ENCODE assay signal across 9 cellular contexts in the genomic region with DNA sequence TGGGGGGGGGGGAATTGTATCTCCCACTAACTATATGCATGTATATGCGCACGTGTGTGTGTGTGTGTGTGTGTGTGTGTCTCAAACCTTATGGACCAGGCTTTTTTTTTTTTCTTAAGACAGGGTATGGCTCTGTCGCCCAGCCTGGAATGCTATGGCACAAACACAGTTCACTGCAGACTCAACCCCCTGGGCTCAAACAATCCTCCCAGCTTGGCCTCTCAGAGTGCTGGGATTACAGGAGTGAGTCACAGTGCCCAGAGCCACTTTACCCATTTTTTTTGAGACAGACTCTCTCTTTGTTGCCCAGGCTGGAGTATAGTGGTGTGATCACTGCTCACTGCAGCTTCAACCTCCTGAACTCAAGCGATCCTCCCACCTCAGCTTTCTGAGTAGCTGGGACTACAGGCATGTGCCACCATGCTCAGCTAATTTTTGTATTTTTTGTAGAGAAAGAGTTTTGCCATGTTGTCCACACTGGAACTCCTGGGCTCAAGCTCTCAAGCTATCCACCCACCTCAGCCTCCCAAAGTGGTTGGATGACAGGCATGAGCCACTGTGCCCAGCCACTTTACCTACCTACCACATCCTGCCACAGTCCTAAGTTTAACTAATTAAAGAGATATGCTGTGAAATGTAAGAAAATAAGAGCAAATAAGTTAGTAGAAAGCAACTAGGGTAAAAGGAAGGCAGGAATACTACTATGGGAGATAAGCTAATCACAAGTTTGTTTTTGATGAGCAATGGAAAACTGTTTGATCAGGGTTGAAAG. TPM values are rescaled to one million over a fixed set of nuclear protein-coding genes. Genes with fewer than 3 reads are reported as not detected.
DNase-seq lines count a peak whose midpoint lies in the region; ATAC-seq, FAIRE-seq and TF ChIP-seq lines count a peak whose summit lies in the region.
"Had no signal": no experiment of that assay in that cellular context is flagged by ENCODE, and none has a peak within 500 bp of the region (broad histone marks: within the 10 kb centered on the region; RNA-seq: fewer than 3 reads in every experiment).

No MANE protein-coding gene starts in this region.

- no TSS peak for BruUV-seq in OCI-LY7 (replicated peaks; lab: Mats Ljungman, UMichigan)

- no peaks in the 10 kb centered on the region; the same call in 1 of the 2 replicates for H4K20me1 ChIP-seq in OCI-LY7 (ENCODE audit: insufficient read depth, low read length)
- H4K20me1 ChIP-seq in osteoblast (ENCODE audit: insufficient read depth, low read length), result peaks cover 38% of the 10 kb centered on the region

- intact Hi-C loops in OCI-LY7 (cut with micrococcal nuclease; ENCODE audit: unreplicated experiment), result loop anchor here (5.0 to 10.0 kb wide), 3 partner anchors 226 to 1041 kb away; a partner anchor contains a TSS

- H3K9me3 ChIP-seq in OCI-LY7 (ENCODE audit: low read length) (0 out of 2 replicates have a peak, but pooled peaks cover 4% of the 10 kb centered on the region), osteoblast (ENCODE audit: low read depth, low read length) (no peaks in the 10 kb centered on the region)
- H3K9me3 ChIP-seq: pancreas had no signal

- DNase-seq in GM04503 (ENCODE audit: low read depth) (peak; percentile 44), OCI-LY7 (ENCODE audit: low spot score) (peak; percentile 29), dermis blood vessel endothelial cell (peak; percentile 57), osteoblast (ENCODE audit: insufficient read length, low spot score, missing footprints) (peak; percentile 83), NCI-H526 treated with DMSO at 0.1 percent for 48 hours (lab: John Stamatoyannopoulos, UW) (no peak), OCI-M2 (lab: John Stamatoyannopoulos, UW; ENCODE audit: unreplicated experiment) (no peak), GM19239 (ENCODE audit: insufficient read length, low spot score) (no peak)

- peaks cover 19% of the 10 kb centered on the region for H3K4me1 ChIP-seq in OCI-LY7 (ENCODE audit: insufficient read depth, low read length, poor library complexity, severe bottlenecking)
- peaks cover 18% of the 10 kb centered on the region for H3K4me1 ChIP-seq in osteoblast (ENCODE audit: insufficient read depth, low read length)

- H2AFZ ChIP-seq in OCI-LY7 (ENCODE audit: low read length), result no peak overlapping the region
- H2AFZ ChIP-seq in osteoblast (ENCODE audit: low read length), result no peak overlapping the region

- CTCF ChIA-PET in OCI-LY7 (lab: Charles Lee; ENCODE audit: unreplicated experiment), result interaction anchor here (0.5 kb wide), 1 partner anchor 17 kb away, joined by 3 read pairs; no protein-coding TSS in a partner anchor

- H3K9me2 ChIP-seq in OCI-LY7 (ENCODE audit: insufficient read depth, low read length), result no peaks in the 10 kb centered on the region

- H3K79me2 ChIP-seq in OCI-LY7 (ENCODE audit: insufficient read depth, low read depth, low read length) (peaks cover 71% of the 10 kb centered on the region), osteoblast (ENCODE audit: insufficient read depth, low read length) (peaks cover 71% of the 10 kb centered on the region)

- no peaks in the 10 kb centered on the region for H3K27me3 ChIP-seq in osteoblast (ENCODE audit: insufficient read depth, low read length)
- H3K27me3 ChIP-seq: pancreas had no signal

- no peak for FAIRE-seq in GM19239 (lab: Jason Lieb, UNC)
- FAIRE-seq: pancreas had no signal

- H3K36me3 ChIP-seq in OCI-LY7 (ENCODE audit: insufficient read depth, low read length) (peaks cover 36% of the 10 kb centered on the region), osteoblast (ENCODE audit: insufficient read depth, low read length) (peaks cover 20% of the 10 kb centered on the region)
- H3K36me3 ChIP-seq: pancreas had no signal

- H3K27ac ChIP-seq in OCI-LY7 (ENCODE audit: low read depth, low read length, poor library complexity, severe bottlenecking) (peak overlapping the region; percentile 89), osteoblast (ENCODE audit: low read depth, low read length) (peak overlapping the region; percentile 45)

- H3K4me2 ChIP-seq in OCI-LY7 (ENCODE audit: low read length) (peak overlapping the region; percentile 88), osteoblast (ENCODE audit: insufficient read depth, low read length) (peak overlapping the region; percentile 89)

- ATAC-seq in HG03469 (IDR thresholded peaks at IDR 0.05; ENCODE audit: unreplicated experiment), result no peak
- ATAC-seq: pancreas had no signal

- H3K4me3 ChIP-seq in OCI-LY7 (ENCODE audit: low read depth, low read length, poor library complexity, severe bottlenecking) (peak overlapping the region; percentile 91), osteoblast (ENCODE audit: insufficient read depth, low read length) (peak overlapping the region; percentile 44)

- POLR2A ChIA-PET in OCI-LY7 (lab: Charles Lee), result interaction anchor here (0.5 to 2.0 kb wide), 13 partner anchors 9 to 583 kb away, joined by 3 to 12 read pairs (median 4); no protein-coding TSS in a partner anchor

- TF ChIP-seq CTCF in OCI-LY7 (conservative IDR thresholded peaks at IDR 0.05; ENCODE audit: low read length) (no peak), osteoblast (IDR thresholded peaks at IDR 0.05; ENCODE audit: extremely low read depth, low read depth, low read length) (no peak)

RNA-seq across cellular contexts. Expression of a gene that starts 2.4 kb away (rescaled TPM):
- total RNA-seq in OCI-LY7 (2014; rRNA removed; shearing (Covaris generic)), result 10.2 and 15.5 TPM in 2 replicates
- 14.3 and 15.2 TPM in 2 replicates for total RNA-seq in OCI-LY7 (2022)
- 12.6 and 14.8 TPM in 2 replicates for total RNA-seq in dermis blood vessel endothelial cell
- 21.8 and 22.8 TPM in 2 replicates for total RNA-seq in osteoblast

Comparison
In these comparisons a context has a peak if more than half of its experiments do, and no peak if none do; other contexts are left out.
1. DNase-seq: peak in GM04503 (single experiment), OCI-LY7 (single experiment), dermis blood vessel endothelial cell (single experiment) and osteoblast (single experiment); none in NCI-H526 treated with DMSO at 0.1 percent for 48 hours (single experiment), OCI-M2 (single experiment) and GM19239 (single experiment).